ENCODE assay signal across 11 cellular contexts in the genomic region with DNA sequence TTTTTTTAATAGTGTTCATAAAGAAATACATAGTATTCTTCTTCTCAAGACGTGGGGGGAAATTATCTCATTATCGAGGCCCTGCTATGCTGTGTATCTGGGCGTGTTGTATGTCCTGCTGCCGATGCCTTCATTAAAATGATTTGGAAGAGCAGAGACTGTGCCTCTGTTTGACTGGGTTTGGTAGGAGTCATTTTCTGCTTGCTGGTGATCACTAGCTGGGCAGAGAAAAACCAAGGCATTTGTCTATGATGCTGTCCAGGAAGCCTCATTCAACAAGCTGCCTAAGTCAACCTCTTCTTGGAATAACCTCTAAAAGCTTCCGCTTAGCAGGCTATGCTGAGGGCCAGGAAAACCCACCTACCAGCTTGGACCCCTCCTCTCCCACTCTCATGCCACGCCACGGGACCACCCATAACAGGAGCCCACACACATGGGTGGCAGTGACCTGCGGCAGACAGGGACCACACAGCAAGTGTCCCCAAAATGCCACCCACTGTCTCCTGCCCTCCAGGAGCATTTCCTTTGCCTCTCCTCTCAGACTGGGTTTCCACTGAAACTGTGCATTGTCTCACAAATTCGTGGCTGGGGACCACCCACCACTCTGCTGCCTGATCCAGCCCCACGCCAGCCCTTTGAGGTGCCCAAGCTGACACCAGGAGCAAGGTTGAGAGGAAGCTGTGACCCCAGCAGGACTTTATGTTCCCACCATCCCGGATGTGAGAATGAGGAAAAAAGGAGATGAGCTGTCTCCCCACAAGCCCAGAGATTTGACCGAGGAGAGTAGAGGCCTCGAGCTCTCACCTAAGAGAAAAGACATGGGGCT. TPM values are rescaled to one million over a fixed set of nuclear protein-coding genes. Genes with fewer than 3 reads are reported as not detected.
DNase-seq lines count a peak whose midpoint lies in the region; ATAC-seq, FAIRE-seq and TF ChIP-seq lines count a peak whose summit lies in the region.
"Had no signal": no experiment of that assay in that cellular context is flagged by ENCODE, and none has a peak within 500 bp of the region (broad histone marks: within the 10 kb centered on the region; RNA-seq: fewer than 3 reads in every experiment).

No MANE protein-coding gene starts in this region.

- no peak overlapping the region for H3K56ac ChIP-seq in IMR-90 (ENCODE audit: extremely low read depth, insufficient read depth, low read length)

- dilution Hi-C loops in IMR-90 (cut with HindIII; ENCODE audit: low sequenced_read_pairs, unreplicated experiment), result no loop called here

- no peak overlapping the region for H2BK15ac ChIP-seq in IMR-90 (ENCODE audit: low read depth, low read length)
- H2BK15ac ChIP-seq in mesenchymal stem cell (ENCODE audit: low read depth, poor library complexity, severe bottlenecking), result peak overlapping the region; percentile 54

- intact Hi-C loops in A673 (cut with micrococcal nuclease; ENCODE audit: unreplicated experiment) (loop anchor here (10.0 kb wide), 1 partner anchor 503 kb away; a partner anchor contains a TSS), IMR-90 (cut with micrococcal nuclease) (loop anchor here (10.0 kb wide), 2 partner anchors 237 to 753 kb away; a partner anchor contains a TSS), pancreas (cut with DNase I) (loop anchor here in 2 of 3 donors (5.0 to 10.0 kb wide), 3 partner anchors 95 to 303 kb away; no protein-coding TSS in a partner anchor)

- H3K9ac ChIP-seq in IMR-90 (ENCODE audit: low read depth, low read length), result no peak overlapping the region
- H3K9ac ChIP-seq in mesenchymal stem cell (ENCODE audit: low read length), result no peak overlapping the region

- no peak for FAIRE-seq in pancreas (lab: Jason Lieb, UNC)

- H4K91ac ChIP-seq in IMR-90 (ENCODE audit: insufficient read depth, low read depth, low read length) (no peak overlapping the region), mesenchymal stem cell (ENCODE audit: low read length) (peak overlapping the region; percentile 92)

- no peak overlapping the region for H2BK20ac ChIP-seq in IMR-90 (ENCODE audit: low read depth, low read length)

- no peaks in the 10 kb centered on the region for H4K20me1 ChIP-seq in IMR-90 (ENCODE audit: insufficient read depth, low read length)

- H2BK12ac ChIP-seq in mesenchymal stem cell (ENCODE audit: low read length in 2 of 2), result peak overlapping the region; percentile 61 to 65

- no peak for DNase-seq in A673 (ENCODE audit: low spot score)
- no peak for DNase-seq in IMR-90
- DNase-seq in activated T-cell treated with anti-CD3 and anti-CD28 coated beads, Interleukin-2, amount 50 U/mL, for 48 hours, result peak; percentile 52 to 59
- DNase-seq in mesenchymal stem cell, result no peak
- no peak for DNase-seq in pancreas
- DNase-seq in foreskin fibroblast, result no peak
- DNase-seq: heart left ventricle; stimulated activated CD4-positive, alpha-beta T cell treated with anti-CD3 and anti-CD28 coated beads, Interleukin-12 subunit alpha, Interleukin-12 subunit beta, amount 100 ng/mL, for 4 hours had no signal

- H3K4ac ChIP-seq in IMR-90 (ENCODE audit: low read depth, low read length), result 0 out of 2 replicates have a peak overlapping the region, but pooled peaks have one; percentile 33
- H3K4ac ChIP-seq in mesenchymal stem cell (ENCODE audit: low read depth in 1 of 2, low read length in 2 of 2), result peak overlapping the region; percentile 53 to 59

- TF ChIP-seq POLR2A in IMR-90 (IDR thresholded peaks at IDR 0.05; ENCODE audit: low read depth, low read length), result no peak

- H3K18ac ChIP-seq in IMR-90 (ENCODE audit: low read depth, low read length) (no peak overlapping the region), mesenchymal stem cell (ENCODE audit: low read depth in 1 of 2, low read length in 2 of 2) (peak overlapping the region; percentile 37 to 66)

- H3K4me3 ChIP-seq in A673 (ENCODE audit: low read depth, low read length, poor library complexity, severe bottlenecking) (no peak overlapping the region), IMR-90 (ENCODE audit: insufficient read depth, low read depth, low read length) (no peak overlapping the region), mesenchymal stem cell (ENCODE audit: insufficient read depth in 1 of 2, low read depth in 1 of 2, low read length in 2 of 2) (no peak overlapping the region), pancreas (no peak overlapping the region), foreskin fibroblast (ENCODE audit: low read depth in 1 of 2, low read length in 2 of 2) (no peak overlapping the region)
- H3K4me3 ChIP-seq: heart left ventricle had no signal

- no peak for TF ChIP-seq RAD21 in IMR-90 (IDR thresholded peaks at IDR 0.05; ENCODE audit: low read length)

- H3K14ac ChIP-seq in IMR-90 (replicated peaks; ENCODE audit: low read depth, low read length) (no peak overlapping the region), mesenchymal stem cell (ENCODE audit: low read length in 2 of 2) (peak overlapping the region in 1 of 2 experiments; percentile 11)

- H3K9me3 ChIP-seq in A673 (ENCODE audit: low read depth, low read length, poor library complexity, severe bottlenecking), result no peaks in the 10 kb centered on the region
- H3K9me3 ChIP-seq in IMR-90 (ENCODE audit: control insufficient read depth, insufficient read depth, low read length), result no peaks in the 10 kb centered on the region
- H3K9me3 ChIP-seq in mesenchymal stem cell (ENCODE audit: control insufficient read depth, low read length), result no peaks in the 10 kb centered on the region
- H3K9me3 ChIP-seq in pancreas, result no peaks in the 10 kb centered on the region
- H3K9me3 ChIP-seq: heart left ventricle had no signal

- peaks cover 72% of the 10 kb centered on the region for H3K4me1 ChIP-seq in A673 (ENCODE audit: insufficient read depth, low read length, poor library complexity, severe bottlenecking)
- peaks cover 24% of the 10 kb centered on the region for H3K4me1 ChIP-seq in IMR-90 (ENCODE audit: control insufficient read depth, insufficient read depth, low read length)
- peaks cover 40% of the 10 kb centered on the region for H3K4me1 ChIP-seq in mesenchymal stem cell (ENCODE audit: control insufficient read depth, insufficient read depth, low read depth, low read length)
- peaks cover 0 to 14% (median 7%) of the 10 kb centered on the region in 3 donors for H3K4me1 ChIP-seq in pancreas

- no peaks in the 10 kb centered on the region for H3K36me3 ChIP-seq in A673 (ENCODE audit: insufficient read depth, low read length, poor library complexity, severe bottlenecking)
- no peaks in the 10 kb centered on the region for H3K36me3 ChIP-seq in IMR-90 (ENCODE audit: control insufficient read depth, insufficient read depth, low read length)
- H3K36me3 ChIP-seq in mesenchymal stem cell (ENCODE audit: control insufficient read depth in 1 of 2, insufficient read depth in 2 of 2, low read depth in 1 of 2, low read length in 2 of 2), result no peaks in the 10 kb centered on the region
- H3K36me3 ChIP-seq in pancreas, result no peaks in the 10 kb centered on the region
- H3K36me3 ChIP-seq: heart left ventricle had no signal

- no peak overlapping the region for H2BK5ac ChIP-seq in IMR-90 (ENCODE audit: low read depth, low read length, poor library complexity, severe bottlenecking)
- H2BK5ac ChIP-seq in mesenchymal stem cell (ENCODE audit: low read depth, low read length, poor library complexity, severe bottlenecking), result no peak overlapping the region

- no peak overlapping the region for H4K5ac ChIP-seq in IMR-90 (ENCODE audit: low read depth, low read length)

- no peak for ATAC-seq in IMR-90 (ENCODE audit: low read depth)
- no peak for ATAC-seq in GM19328 (IDR thresholded peaks at IDR 0.05; ENCODE audit: unreplicated experiment)
- no peak for ATAC-seq in pancreas
- ATAC-seq in HG03135 (IDR thresholded peaks at IDR 0.05; ENCODE audit: unreplicated experiment), result no peak
- ATAC-seq: heart left ventricle, left lobe of liver had no signal

- H4K8ac ChIP-seq in IMR-90 (ENCODE audit: low read depth in 2 of 2, low read length in 2 of 2), result no peak overlapping the region
- peak overlapping the region; percentile 29 for H4K8ac ChIP-seq in mesenchymal stem cell (ENCODE audit: low read length)

- no peak overlapping the region for H2BK120ac ChIP-seq in IMR-90 (ENCODE audit: low read depth, low read length)
- peak overlapping the region; percentile 66 for H2BK120ac ChIP-seq in mesenchymal stem cell (ENCODE audit: low read depth, low read length)

- H3K79me1 ChIP-seq in IMR-90 (ENCODE audit: low read depth in 1 of 2, low read length in 2 of 2), result no peaks in the 10 kb centered on the region
- H3K79me1 ChIP-seq in mesenchymal stem cell (replicated peaks; ENCODE audit: low read length, poor library complexity, severe bottlenecking), result no peaks in the 10 kb centered on the region

- POLR2A ChIA-PET in A673 (lab: Charles Lee; ENCODE audit: low non-redundant PET) (interaction anchor here (0.7 kb wide), 1 partner anchor 68 kb away, joined by 3 read pairs; no protein-coding TSS in a partner anchor), IMR-90 (lab: Charles Lee; ENCODE audit: unreplicated experiment) (no interaction called here)

- WGBS in IMR-90 (ENCODE audit: extremely low coverage in 2 of 2, insufficient read length in 1 of 2), 2 experiments, result 75% methylated on average over 2 of the region's 13 CpGs; no CpG with 5 or more reads in 1 of the 2 experiments
- 83% methylated on average over 13 of the region's 13 CpGs for WGBS in mesenchymal stem cell
- 64 to 69% methylated on average over 13 of the region's 13 CpGs for WGBS in pancreas, 2 donors

- BruUV-seq in A673 (replicated peaks; lab: Mats Ljungman, UMichigan) (TSS peak; percentile 25), IMR-90 (replicated peaks; lab: Mats Ljungman, UMichigan) (no TSS peak)

- H3K27ac ChIP-seq in A673 (ENCODE audit: low read depth, low read length, poor library complexity, severe bottlenecking) (peak overlapping the region; percentile 86), IMR-90 (ENCODE audit: insufficient read depth, low read length) (no peak overlapping the region), mesenchymal stem cell (ENCODE audit: low read length, poor library complexity, severe bottlenecking) (no peak overlapping the region), pancreas (no peak overlapping the region)

- in situ Hi-C loops in IMR-90 (cut with MboI; ENCODE audit: low sequenced_read_pairs), result loop anchor here (10.0 kb wide), 2 partner anchors 213 to 513 kb away; a partner anchor contains a TSS

- peak overlapping the region; percentile 51 for H2AK9ac ChIP-seq in IMR-90 (replicated peaks; ENCODE audit: low read depth, low read length, poor library complexity)

- H2AK5ac ChIP-seq in IMR-90 (ENCODE audit: low read depth, low read length), result peak overlapping the region; percentile 10
- H2AK5ac ChIP-seq in mesenchymal stem cell (ENCODE audit: low read length, severe bottlenecking), result peak overlapping the region; percentile 64

- no peaks in the 10 kb centered on the region for H3K27me3 ChIP-seq in A673 (replicated peaks; ENCODE audit: insufficient read depth, low read depth, low read length, poor library complexity)
- H3K27me3 ChIP-seq in IMR-90 (ENCODE audit: control insufficient read depth, insufficient read depth, low read length), result peaks cover 4% of the 10 kb centered on the region; the same call in 1 of the 2 replicates
- peaks cover 0 to 14% of the 10 kb centered on the region in 2 experiments for H3K27me3 ChIP-seq in mesenchymal stem cell (ENCODE audit: control insufficient read depth in 1 of 2, insufficient read depth in 1 of 2, low read length in 2 of 2)
- no peaks in the 10 kb centered on the region for H3K27me3 ChIP-seq in pancreas
- H3K27me3 ChIP-seq: heart left ventricle had no signal

- H2AFZ ChIP-seq in IMR-90 (replicated peaks; ENCODE audit: low read length, poor library complexity) (no peak overlapping the region), mesenchymal stem cell (ENCODE audit: low read depth, low read length) (no peak overlapping the region)

- H3K4me2 ChIP-seq in IMR-90 (ENCODE audit: low read depth, low read length) (no peak overlapping the region), mesenchymal stem cell (ENCODE audit: low read length, poor library complexity, severe bottlenecking) (no peak overlapping the region)

- H3K23ac ChIP-seq in IMR-90 (ENCODE audit: low read depth, low read length) (no peak overlapping the region), mesenchymal stem cell (ENCODE audit: low read length in 2 of 2) (no peak overlapping the region)

- CTCF ChIA-PET in A673 (lab: Charles Lee) (interaction anchor here (0.9 kb wide), 1 partner anchor 18 kb away, joined by 4 read pairs; no protein-coding TSS in a partner anchor), IMR-90 (lab: Yijun Ruan, JAX) (interaction anchor here (0.6 kb wide), 2 partner anchors 299 to 1005 kb away, joined by 4 to 6 read pairs; no protein-coding TSS in a partner anchor)

- H3K9me1 ChIP-seq in IMR-90 (ENCODE audit: insufficient read depth, low read length), result peaks cover 33% of the 10 kb centered on the region

- TF ChIP-seq CTCF in A673 (conservative IDR thresholded peaks at IDR 0.05; ENCODE audit: low read depth, low read length) (no peak), IMR-90 (conservative IDR thresholded peaks at IDR 0.05; ENCODE audit: low read depth, low read length) (no peak), pancreas (IDR thresholded peaks at IDR 0.05) (no peak), foreskin fibroblast (IDR thresholded peaks at IDR 0.05; ENCODE audit: low read depth, low read length) (no peak)

RNA-seq across cellular contexts. Expression of a gene that starts 36.8 kb away (rescaled TPM):
- 224 and 261 TPM in 2 replicates for total RNA-seq in A673 (2021)
- 396 and 449 TPM in 2 replicates for total RNA-seq in IMR-90 (2012; rRNA removed)
- 448 and 496 TPM in 2 replicates for polyA plus RNA-seq in IMR-90 (2012; rRNA removed)
- polyA plus RNA-seq in IMR-90 (2012; cell fraction: cytosol; rRNA removed), result 412 and 479 TPM in 2 replicates
- polyA plus RNA-seq in IMR-90 (2012; cell fraction: nucleus; rRNA removed; ENCODE audit: low replicate concordance), result 92.7 and 197 TPM in 2 replicates
- 348 TPM for polyA plus RNA-seq in mesenchymal stem cell (2013, experiment 1 of 2)
- 351 TPM for polyA plus RNA-seq in mesenchymal stem cell (2013, experiment 2 of 2)
- 100 to 1,000 TPM in 1 of 6 donors, 10 to 100 TPM in 5; 63.3 to 119 (median 85.2) TPM for total RNA-seq in pancreas
- polyA plus RNA-seq in pancreas, result 100 to 1,000 TPM in 1 of 2 donors, 10 to 100 TPM in 1; 58.2 to 178 TPM

RNA-seq across cellular contexts. Expression of a gene that starts 45.9 kb away (rescaled TPM):
- total RNA-seq in A673 (2021), result 36.6 and 40.7 TPM in 2 replicates
- total RNA-seq in IMR-90 (2012; rRNA removed), result 5.0 and 5.3 TPM in 2 replicates
- polyA plus RNA-seq in IMR-90 (2012; rRNA removed), result 21.8 and 22.0 TPM in 2 replicates
- polyA plus RNA-seq in IMR-90 (2012; cell fraction: cytosol; rRNA removed), result 13.3 and 23.6 TPM in 2 replicates
- 22.2 and 25.4 TPM in 2 replicates for polyA plus RNA-seq in IMR-90 (2012; cell fraction: nucleus; rRNA removed; ENCODE audit: low replicate concordance)
- polyA plus RNA-seq in mesenchymal stem cell (2013, experiment 1 of 2), result 32.7 TPM
- polyA plus RNA-seq in mesenchymal stem cell (2013, experiment 2 of 2), result 32.8 TPM
- total RNA-seq in pancreas, result 10 to 100 TPM in 3 of 6 donors, 1 to 10 TPM in 3; 7.6 to 25.9 (median 11.8) TPM
- polyA plus RNA-seq in pancreas, result 10 to 100 TPM in 1 of 2 donors, 1 to 10 TPM in 1; 8.2 to 14.7 TPM

Comparison
In these comparisons a context has a peak if more than half of its experiments do, and no peak if none do; other contexts are left out.
1. DNase-seq: peak in activated T-cell treated with anti-CD3 and anti-CD28 coated beads, Interleukin-2, amount 50 U/mL, for 48 hours (2 of 2); none in A673 (single experiment), IMR-90 (single experiment), mesenchymal stem cell (single experiment), pancreas (0 of 6) and foreskin fibroblast (0 of 2).